9 cellular contexts compared by ENCODE assay signal in the genomic region with DNA sequence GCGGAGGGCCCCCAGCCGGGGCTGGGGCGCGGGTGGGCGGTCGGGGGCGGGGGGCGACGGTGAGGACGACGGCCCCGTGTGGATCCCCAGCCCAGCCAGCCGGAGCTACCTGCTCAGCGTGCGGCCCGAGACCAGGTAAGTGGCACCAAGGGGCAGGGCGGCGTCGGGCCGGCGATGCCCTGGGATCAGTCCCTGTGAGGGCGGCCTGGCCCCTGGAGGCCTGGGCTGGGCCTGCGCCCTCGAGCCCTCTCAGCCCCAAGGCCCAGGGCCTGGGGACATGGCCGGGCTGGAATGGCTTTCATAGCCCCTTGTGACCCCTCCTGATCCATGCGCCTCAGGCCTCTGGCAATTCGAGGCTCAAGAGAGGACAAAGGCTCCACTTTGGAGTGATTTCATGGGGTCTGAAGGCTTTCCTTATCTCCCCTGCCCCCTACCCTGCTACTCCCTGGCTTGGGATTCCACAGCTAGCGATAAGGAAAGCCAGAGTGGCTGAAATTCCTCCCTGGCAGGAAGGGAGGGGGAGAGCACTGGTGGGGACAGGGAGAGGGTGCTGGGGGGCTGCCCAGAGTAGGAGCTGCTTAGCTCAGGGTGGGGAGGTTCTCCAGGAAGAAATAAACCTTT. TPM values are rescaled to one million over a fixed set of nuclear protein-coding genes. Genes with fewer than 3 reads are reported as not detected.
DNase-seq lines count a peak whose midpoint lies in the region; ATAC-seq and TF ChIP-seq lines count a peak whose summit lies in the region.
"Had no signal": no experiment of that assay in that cellular context is flagged by ENCODE, and none has a peak within 500 bp of the region (broad histone marks: within the 10 kb centered on the region; RNA-seq: fewer than 3 reads in every experiment).

No MANE protein-coding gene starts in this region.

- peaks cover 12% of the 10 kb centered on the region for H3K27me3 Mint-ChIP-seq in GM23338 (ENCODE audit: insufficient read depth, low read depth, poor library complexity)

- H3K9me3 ChIP-seq in gastrocnemius medialis = no peaks in the 10 kb centered on the region

- peaks cover 17% of the 10 kb centered on the region for H3K4me1 ChIP-seq in GM23338 (ENCODE audit: insufficient read depth)
- peaks cover 37 to 54% of the 10 kb centered on the region in 2 donors for H3K4me1 ChIP-seq in gastrocnemius medialis

- no peaks in the 10 kb centered on the region for H3K36me3 ChIP-seq in GM23338 (ENCODE audit: insufficient read depth)
- peaks cover 0 to 12% of the 10 kb centered on the region in 2 donors for H3K36me3 ChIP-seq in gastrocnemius medialis

- in situ Hi-C loops in gastrocnemius medialis (cut with MboI; ENCODE audit: low sequenced_read_pairs in 4 of 4) = loop anchor here in 1 of 4 donors (10.0 kb wide), 1 partner anchor 63 kb away; no protein-coding TSS in a partner anchor

- H3K36me3 Mint-ChIP-seq in GM23338 (ENCODE audit: low read depth) = peaks cover 9% of the 10 kb centered on the region

- H3K4me3 ChIP-seq in GM23338 = peak overlapping the region; percentile 52
- H3K4me3 ChIP-seq in gastrocnemius medialis = peak overlapping the region; percentile 71 to 97 (median 82)

- peaks cover 5% of the 10 kb centered on the region; the same call in 1 of the 2 replicates for H3K27me3 ChIP-seq in GM23338 (ENCODE audit: insufficient read depth)
- no peaks in the 10 kb centered on the region for H3K27me3 ChIP-seq in gastrocnemius medialis

- no peaks in the 10 kb centered on the region for H3K9me3 Mint-ChIP-seq in GM23338
- H3K9me3 Mint-ChIP-seq: T-helper 1 cell treated with Interleukin-12 subunit alpha and Interleukin-12 subunit beta and Interleukin-4 antibody, amounts not matched to agents 30 μg/mL and 1 μg/mL, for 36 hours had no signal

- TF ChIP-seq POLR2A in gastrocnemius medialis (IDR thresholded peaks at IDR 0.05) = peak; percentile 82 to 95

- peak overlapping the region; percentile 75 for H3K4me3 Mint-ChIP-seq in GM23338
- H3K4me3 Mint-ChIP-seq: T-helper 1 cell treated with Interleukin-12 subunit alpha and Interleukin-12 subunit beta and Interleukin-4 antibody, amounts not matched to agents 30 μg/mL and 1 μg/mL, for 36 hours had no signal

- CTCF ChIA-PET in HEK293T (lab: Yijun Ruan, JAX) = interaction anchor here (1.1 kb wide), 1 partner anchor 10 kb away, joined by 3 read pairs; no protein-coding TSS in a partner anchor

- TF ChIP-seq CTCF in GM23338 (conservative IDR thresholded peaks at IDR 0.05; ENCODE audit: low read depth in 2 of 2) = no peak
- TF ChIP-seq CTCF in gastrocnemius medialis (IDR thresholded peaks at IDR 0.05 in 4 of 5, conservative IDR thresholded peaks at IDR 0.05 in 1 of 5) = no peak

- no peaks in the 10 kb centered on the region; the same call in none of the 2 replicates for H4K20me1 ChIP-seq in GM23338 (replicated peaks; ENCODE audit: insufficient read depth)

- POLR2A ChIA-PET in HEK293T (lab: Yijun Ruan, JAX) = interaction anchor here (0.6 kb wide), 1 partner anchor 10 kb away, joined by 4 read pairs; no protein-coding TSS in a partner anchor

- peaks cover 21% of the 10 kb centered on the region for H3K79me2 ChIP-seq in GM23338 (replicated peaks; ENCODE audit: insufficient read depth)

- intact Hi-C loops in gastrocnemius medialis (cut with DNase I; ENCODE audit: low total_unique reads) = loop anchor here (1.0 to 10.0 kb wide), 4 partner anchors 33 to 223 kb away; a partner anchor contains a TSS

- H3K27ac Mint-ChIP-seq in GM23338 = no peak overlapping the region
- H3K27ac Mint-ChIP-seq: T-helper 1 cell treated with Interleukin-12 subunit alpha and Interleukin-12 subunit beta and Interleukin-4 antibody, amounts not matched to agents 30 μg/mL and 1 μg/mL, for 36 hours had no signal

- H2AFZ ChIP-seq in GM23338 = peak overlapping the region; percentile 87

- H3F3A ChIP-seq in GM23338 (replicated peaks; ENCODE audit: low read depth) = 0 out of 2 replicates have a peak, but pooled peaks cover 5% of the 10 kb centered on the region

- peak; percentile 76 for ATAC-seq in GM23338
- peak; percentile 4 to 11 for ATAC-seq in gastrocnemius medialis
- no peak for ATAC-seq in HG02610 (IDR thresholded peaks at IDR 0.05; ENCODE audit: unreplicated experiment)

- DNase-seq in GM23338 (ENCODE audit: low spot score) (peak; percentile 75), caudate nucleus (lab: John Stamatoyannopoulos, UW) (no peak), islet precursor cell (peak; percentile 90), gastrocnemius medialis (no peak), HEK293T (ENCODE audit: extremely low spot score) (no peak), NCI-H1694 treated with DMSO at 0.1 percent for 48 hours (lab: John Stamatoyannopoulos, UW) (no peak)
- no peak for DNase-seq in stimulated activated CD4-positive, alpha-beta T cell treated with anti-CD3 and anti-CD28 coated beads, Interleukin-2, amount 100 ng/mL, for 48 hours

- peaks cover 36% of the 10 kb centered on the region for H3K4me1 Mint-ChIP-seq in GM23338

- H3K27ac ChIP-seq in GM23338 (ENCODE audit: low read depth) = peak overlapping the region; percentile 78; the same call in 1 of the 2 replicates
- H3K27ac ChIP-seq in caudate nucleus (ENCODE audit: low read depth, low read length) = peak overlapping the region; percentile 48
- H3K27ac ChIP-seq in gastrocnemius medialis = peak overlapping the region; percentile 94 to 99 (median 96)

- peak overlapping the region; percentile 80 for H3K4me2 ChIP-seq in GM23338

- H3K9me2 ChIP-seq in GM23338 (ENCODE audit: insufficient read depth) = no peaks in the 10 kb centered on the region

TF ChIP-seq in GM23338, 12 proteins besides CTCF, POLR2A, EP300 and RAD21 (continues in another document):
- TF ChIP-seq CREB1 (CRISPR knock-in tag; IDR thresholded peaks at IDR 0.05; ENCODE audit: low read depth) = no peak
- no peak for TF ChIP-seq NANOG (IDR thresholded peaks at IDR 0.05; ENCODE audit: borderline replicate concordance)
- TF ChIP-seq, protein P1, sequence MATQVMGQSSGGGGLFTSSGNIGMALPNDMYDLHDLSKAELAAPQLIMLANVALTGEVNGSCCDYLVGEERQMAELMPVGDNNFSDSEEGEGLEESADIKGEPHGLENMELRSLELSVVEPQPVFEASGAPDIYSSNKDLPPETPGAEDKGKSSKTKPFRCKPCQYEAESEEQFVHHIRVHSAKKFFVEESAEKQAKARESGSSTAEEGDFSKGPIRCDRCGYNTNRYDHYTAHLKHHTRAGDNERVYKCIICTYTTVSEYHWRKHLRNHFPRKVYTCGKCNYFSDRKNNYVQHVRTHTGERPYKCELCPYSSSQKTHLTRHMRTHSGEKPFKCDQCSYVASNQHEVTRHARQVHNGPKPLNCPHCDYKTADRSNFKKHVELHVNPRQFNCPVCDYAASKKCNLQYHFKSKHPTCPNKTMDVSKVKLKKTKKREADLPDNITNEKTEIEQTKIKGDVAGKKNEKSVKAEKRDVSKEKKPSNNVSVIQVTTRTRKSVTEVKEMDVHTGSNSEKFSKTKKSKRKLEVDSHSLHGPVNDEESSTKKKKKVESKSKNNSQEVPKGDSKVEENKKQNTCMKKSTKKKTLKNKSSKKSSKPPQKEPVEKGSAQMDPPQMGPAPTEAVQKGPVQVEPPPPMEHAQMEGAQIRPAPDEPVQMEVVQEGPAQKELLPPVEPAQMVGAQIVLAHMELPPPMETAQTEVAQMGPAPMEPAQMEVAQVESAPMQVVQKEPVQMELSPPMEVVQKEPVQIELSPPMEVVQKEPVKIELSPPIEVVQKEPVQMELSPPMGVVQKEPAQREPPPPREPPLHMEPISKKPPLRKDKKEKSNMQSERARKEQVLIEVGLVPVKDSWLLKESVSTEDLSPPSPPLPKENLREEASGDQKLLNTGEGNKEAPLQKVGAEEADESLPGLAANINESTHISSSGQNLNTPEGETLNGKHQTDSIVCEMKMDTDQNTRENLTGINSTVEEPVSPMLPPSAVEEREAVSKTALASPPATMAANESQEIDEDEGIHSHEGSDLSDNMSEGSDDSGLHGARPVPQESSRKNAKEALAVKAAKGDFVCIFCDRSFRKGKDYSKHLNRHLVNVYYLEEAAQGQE (IDR thresholded peaks at IDR 0.05; ENCODE audit: unreplicated experiment) = no peak

TF ChIP-seq in HEK293T, 16 proteins besides CTCF, POLR2A, EP300 and RAD21:
- no peak for TF ChIP-seq ARNT (IDR thresholded peaks at IDR 0.05)
- TF ChIP-seq FOXK2 (IDR thresholded peaks at IDR 0.05) = no peak
- TF ChIP-seq HDGF (IDR thresholded peaks at IDR 0.05; ENCODE audit: borderline replicate concordance) = no peak
- TF ChIP-seq LEF1 (IDR thresholded peaks at IDR 0.05; ENCODE audit: borderline replicate concordance) = no peak
- no peak for TF ChIP-seq SP1 (IDR thresholded peaks at IDR 0.05)
- TF ChIP-seq SUZ12 (IDR thresholded peaks at IDR 0.05) = no peak
- TF ChIP-seq L3MBTL2 (conservative IDR thresholded peaks at IDR 0.05) = no peak
- no peak for TF ChIP-seq BHLHE40 (IDR thresholded peaks at IDR 0.05; ENCODE audit: borderline replicate concordance)

RNA-seq across cellular contexts. Expression of a gene that starts 0.4 kb away (rescaled TPM):
- total RNA-seq in GM23338 (2014; rRNA removed; shearing (Covaris generic)) = 29.7 and 45.7 TPM in 2 replicates
- polyA plus RNA-seq in GM23338 (2016; fragmentation: Nextera tagmentation; extraction: Ambion mirVana) = 3.7 and 4.3 TPM in 2 replicates
- total RNA-seq in gastrocnemius medialis = 100 to 1,000 TPM; 131 to 406 (median 305) TPM

Comparison
In these comparisons a context has a peak if more than half of its experiments do, and no peak if none do; other contexts are left out.
1. DNase-seq: peak in GM23338 (single experiment) and islet precursor cell (single experiment); none in caudate nucleus (0 of 61), gastrocnemius medialis (0 of 2), HEK293T (single experiment), NCI-H1694 treated with DMSO at 0.1 percent for 48 hours (single experiment) and stimulated activated CD4-positive, alpha-beta T cell treated with anti-CD3 and anti-CD28 coated beads, Interleukin-2, amount 100 ng/mL, for 48 hours (0 of 2).
2. Peak in every context shown above with its lines, with median percentiles within 50 percentile points of each other: H3K27ac ChIP-seq.